10 cellular contexts compared by ENCODE assay signal in genomic region chr17:39099686-39100293, GRCh38. TPM values are rescaled to one million over a fixed set of nuclear protein-coding genes. Genes with fewer than 3 reads are reported as not detected.
DNase-seq lines count a peak whose midpoint lies in the region; ATAC-seq and TF ChIP-seq lines count a peak whose summit lies in the region.
"Had no signal": no experiment of that assay in that cellular context is flagged by ENCODE, and none has a peak within 500 bp of the region (broad histone marks: within the 10 kb centered on the region; RNA-seq: fewer than 3 reads in every experiment).

No MANE protein-coding gene starts in this region.

- WGBS in heart left ventricle, 4 donors: 15 to 30% (median 25%) methylated on average over 10 of the region's 10 CpGs

- no peak overlapping the region for H3K27ac Mint-ChIP-seq in activated naive CD8-positive, alpha-beta T cell treated with anti-CD3 and anti-CD28 coated beads, Interleukin-2, amount 50 U/mL, for 24 hours

- peak overlapping the region in 1 of 12 donors; percentile 14 for H3K4me3 ChIP-seq in heart left ventricle
- no peak overlapping the region for H3K4me3 ChIP-seq in gastrocnemius medialis
- H3K4me3 ChIP-seq: PC-9 had no signal

- H3K27me3 Mint-ChIP-seq in activated naive CD8-positive, alpha-beta T cell treated with anti-CD3 and anti-CD28 coated beads, Interleukin-2, amount 50 U/mL, for 24 hours: no peaks in the 10 kb centered on the region

- in situ Hi-C loops in gastrocnemius medialis (cut with MboI; ENCODE audit: low sequenced_read_pairs in 4 of 4): no loop called here

- intact Hi-C loops in heart left ventricle (cut with DNase I) (loop anchor here in 3 of 10 donors (5.0 to 10.0 kb wide), 3 partner anchors 38 to 48 kb away; no protein-coding TSS in a partner anchor), gastrocnemius medialis (cut with DNase I; ENCODE audit: low total_unique reads) (no loop called here)

- H3K4me1 ChIP-seq in heart left ventricle: peaks cover 0 to 60% (median 41%) of the 10 kb centered on the region in 12 donors
- peaks cover 0 to 24% of the 10 kb centered on the region in 2 donors for H3K4me1 ChIP-seq in gastrocnemius medialis

- ATAC-seq in heart left ventricle (peak in 3 of 4 donors; percentile 54 to 64 (median 63)), gastrocnemius medialis (peak; percentile 29 to 59), omental fat pad (ENCODE audit: low FRiP score) (no peak), GM19455 (IDR thresholded peaks at IDR 0.05; ENCODE audit: unreplicated experiment) (no peak)
- no peak for ATAC-seq in activated naive CD8-positive, alpha-beta T cell treated with anti-CD3 and anti-CD28 coated beads, Interleukin-2, amount 50 U/mL, for 24 hours

- peaks cover 43% of the 10 kb centered on the region for H3K4me1 Mint-ChIP-seq in activated naive CD8-positive, alpha-beta T cell treated with anti-CD3 and anti-CD28 coated beads, Interleukin-2, amount 50 U/mL, for 24 hours

- no peaks in the 10 kb centered on the region for H3K36me3 Mint-ChIP-seq in activated naive CD8-positive, alpha-beta T cell treated with anti-CD3 and anti-CD28 coated beads, Interleukin-2, amount 50 U/mL, for 24 hours (ENCODE audit: low read depth)

- no peak overlapping the region for H3K4me3 Mint-ChIP-seq in activated naive CD8-positive, alpha-beta T cell treated with anti-CD3 and anti-CD28 coated beads, Interleukin-2, amount 50 U/mL, for 24 hours

- H3K36me3 ChIP-seq in heart left ventricle (no peaks in the 10 kb centered on the region), gastrocnemius medialis (no peaks in the 10 kb centered on the region)

- H3K9me3 ChIP-seq in heart left ventricle: peaks cover 0 to 3% (median 0%) of the 10 kb centered on the region in 12 donors
- no peaks in the 10 kb centered on the region for H3K9me3 ChIP-seq in gastrocnemius medialis

- DNase-seq in DMS79 treated with DMSO at 0.1 percent for 48 hours (lab: John Stamatoyannopoulos, UW): peak; percentile 89
- peak; percentile 41 for DNase-seq in amniotic epithelial cell (ENCODE audit: low read depth)
- DNase-seq in heart left ventricle: peak in 4 of 5 donors; percentile 75 to 88 (median 86)
- DNase-seq in gastrocnemius medialis: peak in 1 of 2 donors; percentile 46
- no peak for DNase-seq in omental fat pad (ENCODE audit: low spot score)
- DNase-seq in activated naive CD8-positive, alpha-beta T cell treated with anti-CD3 and anti-CD28 coated beads, Interleukin-2, amount 50 U/mL, for 24 hours: no peak
- no peak for DNase-seq in activated T-cell treated with anti-CD3 and anti-CD28 coated beads, Interleukin-2, amount 50 U/mL, for 1 hour
- DNase-seq: PC-9, retina had no signal

- H3K9me3 Mint-ChIP-seq in activated naive CD8-positive, alpha-beta T cell treated with anti-CD3 and anti-CD28 coated beads, Interleukin-2, amount 50 U/mL, for 24 hours: no peaks in the 10 kb centered on the region

- H3K27me3 ChIP-seq in heart left ventricle (no peaks in the 10 kb centered on the region), gastrocnemius medialis (peaks cover 0 to 21% (median 7%) of the 10 kb centered on the region in 3 donors)

- H3K27ac ChIP-seq in heart left ventricle: peak overlapping the region in 11 of 12 donors; percentile 15 to 87 (median 69)
- peak overlapping the region; percentile 34 to 49 (median 44) for H3K27ac ChIP-seq in gastrocnemius medialis
- H3K27ac ChIP-seq: PC-9 had no signal

- TF ChIP-seq CTCF in heart left ventricle (IDR thresholded peaks at IDR 0.05): no peak
- TF ChIP-seq CTCF in gastrocnemius medialis (IDR thresholded peaks at IDR 0.05 in 4 of 5, conservative IDR thresholded peaks at IDR 0.05 in 1 of 5): no peak
- TF ChIP-seq CTCF in omental fat pad (IDR thresholded peaks at IDR 0.05): no peak

- TF ChIP-seq POLR2A in heart left ventricle (IDR thresholded peaks at IDR 0.05): no peak
- TF ChIP-seq POLR2A in gastrocnemius medialis (IDR thresholded peaks at IDR 0.05): no peak

RNA-seq across cellular contexts. Expression of gene PLXDC1, which starts 51.6 kb away (rescaled TPM):
- total RNA-seq in heart left ventricle (10 to 100 TPM in 7 of 9 donors, 1 to 10 TPM in 2; 6.3 to 17.4 (median 13.8) TPM), gastrocnemius medialis (1 to 10 TPM in 3 of 4 donors, under 1 TPM in 1; 0.49 to 4.5 (median 2.4) TPM), omental fat pad (10 to 100 TPM in 2 of 4 donors, 1 to 10 TPM in 2; 6.5 to 21.6 (median 9.1) TPM)
- polyA plus RNA-seq in heart left ventricle: 10 to 100 TPM in 1 of 2 donors, 1 to 10 TPM in 1; 4.8 to 13.3 TPM

Comparison
In these comparisons a context has a peak if more than half of its experiments do, and no peak if none do; other contexts are left out.
1. DNase-seq: peak in DMS79 treated with DMSO at 0.1 percent for 48 hours (single experiment), amniotic epithelial cell (single experiment) and heart left ventricle (4 of 5); none in omental fat pad (single experiment), activated naive CD8-positive, alpha-beta T cell treated with anti-CD3 and anti-CD28 coated beads, Interleukin-2, amount 50 U/mL, for 24 hours (single experiment) and activated T-cell treated with anti-CD3 and anti-CD28 coated beads, Interleukin-2, amount 50 U/mL, for 1 hour (single experiment).
2. ATAC-seq: peak in heart left ventricle (3 of 4) and gastrocnemius medialis (2 of 2); none in omental fat pad (single experiment), activated naive CD8-positive, alpha-beta T cell treated with anti-CD3 and anti-CD28 coated beads, Interleukin-2, amount 50 U/mL, for 24 hours (single experiment) and GM19455 (single experiment).